1 cellular context compared by ENCODE assay signal in the genomic region with DNA sequence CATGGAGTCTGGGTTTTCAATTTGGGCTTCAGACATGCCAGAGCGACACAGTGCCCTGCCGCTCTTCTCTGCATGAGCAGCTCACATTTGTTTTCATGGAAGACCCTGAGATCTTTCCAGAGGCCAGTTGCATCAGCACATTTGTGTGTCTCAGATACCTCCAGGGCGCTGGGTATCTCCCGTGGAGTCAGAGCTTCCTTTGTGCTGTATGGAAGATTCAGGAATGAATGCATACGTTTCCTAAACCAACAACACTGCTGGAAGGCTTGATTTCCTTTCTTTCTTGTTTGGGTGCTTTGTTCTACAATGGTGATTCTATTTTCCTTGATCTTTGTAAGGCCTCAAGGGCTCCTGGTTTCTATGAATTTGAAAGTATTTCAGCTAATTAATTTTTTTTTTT.
TF ChIP-seq lines count a peak whose summit lies in the region.

No MANE protein-coding gene starts in this region.

TF ChIP-seq in WTC11, 78 proteins besides CTCF, POLR2A, EP300 and RAD21 (continued from another document):
- no peak for TF ChIP-seq ERG (CRISPR knock-in tag; IDR thresholded peaks at IDR 0.05)
- no peak for TF ChIP-seq MYBL2 (CRISPR knock-in tag; IDR thresholded peaks at IDR 0.05)
- TF ChIP-seq RELA (CRISPR knock-in tag; IDR thresholded peaks at IDR 0.05; ENCODE audit: borderline replicate concordance): no peak
- TF ChIP-seq HMGA2 (CRISPR knock-in tag; IDR thresholded peaks at IDR 0.05): no peak
- TF ChIP-seq ZNF121 (CRISPR knock-in tag; IDR thresholded peaks at IDR 0.05): no peak
